In genomic region chr3:188390775-188391443, GRCh38 we compare ENCODE assay signal across 10 cellular contexts.
DNase-seq lines count a peak whose midpoint lies in the region; ATAC-seq and TF ChIP-seq lines count a peak whose summit lies in the region.
"Had no signal": no experiment of that assay in that cellular context is flagged by ENCODE, and none has a peak within 500 bp of the region (broad histone marks: within the 10 kb centered on the region; RNA-seq: fewer than 3 reads in every experiment).

No MANE protein-coding gene starts in this region.

- H3K4me3 Mint-ChIP-seq in nephron progenitor cell = no peak overlapping the region

- peak overlapping the region; percentile 22 for H3K27ac Mint-ChIP-seq in nephron progenitor cell

- H3K4me3 ChIP-seq in RWPE2 (ENCODE audit: severe bottlenecking) (no peak overlapping the region), fibroblast of the aortic adventitia (ENCODE audit: low read depth, low read length) (no peak overlapping the region), SJCRH30 (no peak overlapping the region)

- no peaks in the 10 kb centered on the region for H3K27me3 Mint-ChIP-seq in nephron progenitor cell (ENCODE audit: low read depth, poor library complexity)

- no peaks in the 10 kb centered on the region for H3K9me3 ChIP-seq in RWPE2 (ENCODE audit: severe bottlenecking)
- H3K9me3 ChIP-seq in SJCRH30 (replicated peaks) = no peaks in the 10 kb centered on the region

- H3K27me3 ChIP-seq in RWPE2 (ENCODE audit: insufficient read depth, poor library complexity, severe bottlenecking) = no peaks in the 10 kb centered on the region
- no peaks in the 10 kb centered on the region for H3K27me3 ChIP-seq in SJCRH30

- H3K4me1 ChIP-seq in RWPE2 (ENCODE audit: insufficient read depth, poor library complexity, severe bottlenecking) (peaks cover 29% of the 10 kb centered on the region), SJCRH30 (no peaks in the 10 kb centered on the region)

- peak; percentile 53 for DNase-seq in COLO829 (ENCODE audit: low spot score)
- DNase-seq in RWPE2 (ENCODE audit: low spot score) = no peak
- no peak for DNase-seq in fibroblast of the aortic adventitia (ENCODE audit: low read depth)
- DNase-seq in nephron progenitor cell = no peak
- no peak for DNase-seq in SJCRH30
- no peak for DNase-seq in H4 (ENCODE audit: low spot score)
- DNase-seq: cortex of kidney, NCI-H1417 had no signal

- no peak for ATAC-seq in RWPE2 (ENCODE audit: low read depth)
- ATAC-seq in HG03097 (IDR thresholded peaks at IDR 0.05; ENCODE audit: low FRiP score, unreplicated experiment) = no peak
- no peak for ATAC-seq in activated CD4-positive, CD25-positive, alpha-beta regulatory T cell treated with anti-CD3 and anti-CD28 coated beads, Interleukin-2, amount 50 U/mL, for 24 hours

- H3K27ac ChIP-seq in RWPE2 (ENCODE audit: poor library complexity, severe bottlenecking) (peak overlapping the region; percentile 64), SJCRH30 (no peak overlapping the region)

- H3K36me3 ChIP-seq in RWPE2 (ENCODE audit: low read depth) (no peaks in the 10 kb centered on the region), SJCRH30 (no peaks in the 10 kb centered on the region)

- peaks cover 24% of the 10 kb centered on the region for H3K4me1 Mint-ChIP-seq in nephron progenitor cell

- no peaks in the 10 kb centered on the region for H3K9me3 Mint-ChIP-seq in nephron progenitor cell

- TF ChIP-seq CTCF in RWPE2 (IDR thresholded peaks at IDR 0.05; ENCODE audit: poor library complexity, severe bottlenecking) = no peak
- TF ChIP-seq CTCF in fibroblast of the aortic adventitia (IDR thresholded peaks at IDR 0.05; ENCODE audit: insufficient read depth, low read length) = peak; percentile 5
- no peak for TF ChIP-seq CTCF in nephron progenitor cell (IDR thresholded peaks at IDR 0.05)

- H3K36me3 Mint-ChIP-seq in nephron progenitor cell (ENCODE audit: low read depth) = no peaks in the 10 kb centered on the region
